ENCODE assay signal across 11 cellular contexts in the genomic region with DNA sequence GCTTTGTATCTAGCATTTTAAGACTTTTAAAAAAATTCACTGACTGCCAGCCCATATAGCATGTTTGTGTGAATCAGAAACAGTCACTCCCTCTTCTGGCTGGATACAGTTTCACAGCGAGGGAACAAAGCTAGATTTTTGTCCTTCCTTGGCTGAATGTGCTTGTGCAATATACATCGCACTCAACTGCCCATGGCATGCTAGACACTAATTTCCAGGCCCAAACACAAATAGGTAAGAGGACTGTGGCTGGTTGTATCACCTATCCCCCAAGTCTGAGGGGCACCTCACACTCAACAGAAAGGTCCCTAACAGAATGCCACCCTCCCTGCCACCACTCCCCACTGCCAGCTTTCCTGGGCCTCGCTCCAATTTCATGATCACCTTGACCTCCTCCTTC. TPM values are rescaled to one million over a fixed set of nuclear protein-coding genes. Genes with fewer than 3 reads are reported as not detected.
DNase-seq lines count a peak whose midpoint lies in the region; ATAC-seq and TF ChIP-seq lines count a peak whose summit lies in the region.
"Had no signal": no experiment of that assay in that cellular context is flagged by ENCODE, and none has a peak within 500 bp of the region (broad histone marks: within the 10 kb centered on the region; RNA-seq: fewer than 3 reads in every experiment).

No MANE protein-coding gene starts in this region.

- H3K9me3 Mint-ChIP-seq in activated CD8-positive, alpha-beta memory T cell treated with anti-CD3 and anti-CD28 coated beads, Interleukin-2, amount 10 ng/mL, durations not matched to agents 7 days and 5 days (ENCODE audit: low read depth): no peaks in the 10 kb centered on the region
- no peaks in the 10 kb centered on the region for H3K9me3 Mint-ChIP-seq in endothelial cell (ENCODE audit: unreplicated experiment)
- H3K9me3 Mint-ChIP-seq in activated CD8-positive, alpha-beta T cell treated with anti-CD3 and anti-CD28 coated beads, Interleukin-2, amount 10 ng/mL, durations not matched to agents 7 days and 5 days (ENCODE audit: insufficient read depth): no peaks in the 10 kb centered on the region

- no peak overlapping the region for H3K27ac Mint-ChIP-seq in activated CD8-positive, alpha-beta memory T cell treated with anti-CD3 and anti-CD28 coated beads, Interleukin-2, amount 10 ng/mL, durations not matched to agents 7 days and 5 days
- H3K27ac Mint-ChIP-seq in endothelial cell (ENCODE audit: unreplicated experiment): no peak overlapping the region
- no peak overlapping the region for H3K27ac Mint-ChIP-seq in activated CD8-positive, alpha-beta T cell treated with anti-CD3 and anti-CD28 coated beads, Interleukin-2, amount 10 ng/mL, durations not matched to agents 7 days and 5 days

- H3K9me3 ChIP-seq in OCI-LY3 (ENCODE audit: insufficient read depth, low read length): no peaks in the 10 kb centered on the region

- ATAC-seq in activated CD8-positive, alpha-beta memory T cell treated with anti-CD3 and anti-CD28 coated beads, Interleukin-2, amount 10 ng/mL, durations not matched to agents 7 days and 5 days: no peak
- ATAC-seq in sciatic nerve: no peak
- ATAC-seq in activated CD8-positive, alpha-beta T cell treated with anti-CD3 and anti-CD28 coated beads, Interleukin-2, amount 10 ng/mL, durations not matched to agents 7 days and 5 days: no peak

- intact Hi-C loops in sciatic nerve (cut with DNase I): no loop called here

- H3K4me2 ChIP-seq in OCI-LY3 (ENCODE audit: low read length): no peak overlapping the region

- no peaks in the 10 kb centered on the region for H4K20me1 ChIP-seq in OCI-LY3 (ENCODE audit: insufficient read depth, low read length)

- H2AFZ ChIP-seq in OCI-LY3 (ENCODE audit: low read depth, low read length): no peak overlapping the region

- TF ChIP-seq CTCF in OCI-LY3 (IDR thresholded peaks at IDR 0.05; ENCODE audit: low read depth, low read length): peak; percentile 38
- peak; percentile 34 for TF ChIP-seq CTCF in endothelial cell (IDR thresholded peaks at IDR 0.05; ENCODE audit: unreplicated experiment)

- H3K4me1 ChIP-seq in OCI-LY3 (ENCODE audit: low read length): peaks cover 5% of the 10 kb centered on the region; the same call in 1 of the 2 replicates

- peak; percentile 38 for DNase-seq in activated CD8-positive, alpha-beta memory T cell treated with anti-CD3 and anti-CD28 coated beads, Interleukin-2, amount 10 ng/mL, durations not matched to agents 7 days and 5 days
- DNase-seq in activated CD8-positive, alpha-beta memory T cell treated with anti-CD3 and anti-CD28 coated beads, Interleukin-2, amount 50 U/mL, for 4 hours: no peak
- DNase-seq in endothelial cell (ENCODE audit: low spot score): no peak
- peak; percentile 10 for DNase-seq in sciatic nerve (ENCODE audit: low spot score)
- no peak for DNase-seq in SHP77 (lab: John Stamatoyannopoulos, UW)
- no peak for DNase-seq in activated CD8-positive, alpha-beta T cell treated with anti-CD3 and anti-CD28 coated beads, Interleukin-2, amount 10 ng/mL, durations not matched to agents 7 days and 5 days
- DNase-seq in activated naive CD4-positive, alpha-beta T cell treated with Interleukin-2 at 50 U/mL for 16 hours: no peak
- DNase-seq: activated CD4-positive, alpha-beta T cell treated with anti-CD3 and anti-CD28 coated beads for 1 hour; COR-L47; effector memory CD4-positive, alpha-beta T cell had no signal

- H3K4me3 Mint-ChIP-seq in activated CD8-positive, alpha-beta memory T cell treated with anti-CD3 and anti-CD28 coated beads, Interleukin-2, amount 10 ng/mL, durations not matched to agents 7 days and 5 days: no peak overlapping the region
- no peak overlapping the region for H3K4me3 Mint-ChIP-seq in endothelial cell (ENCODE audit: unreplicated experiment)
- H3K4me3 Mint-ChIP-seq in activated CD8-positive, alpha-beta T cell treated with anti-CD3 and anti-CD28 coated beads, Interleukin-2, amount 10 ng/mL, durations not matched to agents 7 days and 5 days: no peak overlapping the region

- no peak overlapping the region for H3K9ac ChIP-seq in OCI-LY3 (ENCODE audit: low read length)

- H3K36me3 ChIP-seq in OCI-LY3 (replicated peaks; ENCODE audit: low read depth, low read length): no peaks in the 10 kb centered on the region

- no peak overlapping the region for H3K4me3 ChIP-seq in OCI-LY3 (ENCODE audit: low read length)

- H3K27me3 ChIP-seq in OCI-LY3 (ENCODE audit: low read depth, low read length): peaks cover 11% of the 10 kb centered on the region; the same call in 1 of the 2 replicates

- H3K36me3 Mint-ChIP-seq in activated CD8-positive, alpha-beta memory T cell treated with anti-CD3 and anti-CD28 coated beads, Interleukin-2, amount 10 ng/mL, durations not matched to agents 7 days and 5 days: no peaks in the 10 kb centered on the region
- no peaks in the 10 kb centered on the region for H3K36me3 Mint-ChIP-seq in endothelial cell (ENCODE audit: low read depth, unreplicated experiment)
- H3K36me3 Mint-ChIP-seq in activated CD8-positive, alpha-beta T cell treated with anti-CD3 and anti-CD28 coated beads, Interleukin-2, amount 10 ng/mL, durations not matched to agents 7 days and 5 days (ENCODE audit: low read depth): no peaks in the 10 kb centered on the region

- no peak overlapping the region for H3K27ac ChIP-seq in OCI-LY3 (ENCODE audit: low read length)

- H3K79me2 ChIP-seq in OCI-LY3 (ENCODE audit: low read length): no peaks in the 10 kb centered on the region

- POLR2A ChIA-PET in activated CD8-positive, alpha-beta T cell treated with anti-CD3 and anti-CD28 coated beads, Interleukin-2, amount 10 ng/mL, durations not matched to agents 7 days and 5 days (lab: Charles Lee): no interaction called here

- CTCF ChIA-PET in activated CD8-positive, alpha-beta memory T cell treated with anti-CD3 and anti-CD28 coated beads, Interleukin-2, amount 10 ng/mL, durations not matched to agents 7 days and 5 days (lab: Charles Lee): no interaction called here
- CTCF ChIA-PET in activated CD8-positive, alpha-beta T cell treated with anti-CD3 and anti-CD28 coated beads, Interleukin-2, amount 10 ng/mL, durations not matched to agents 7 days and 5 days (lab: Charles Lee): interaction anchor here (1.0 kb wide), 1 partner anchor 352 kb away, joined by 3 read pairs; no protein-coding TSS in a partner anchor

- peaks cover 4% of the 10 kb centered on the region for H3K27me3 Mint-ChIP-seq in activated CD8-positive, alpha-beta memory T cell treated with anti-CD3 and anti-CD28 coated beads, Interleukin-2, amount 10 ng/mL, durations not matched to agents 7 days and 5 days
- H3K27me3 Mint-ChIP-seq in endothelial cell (ENCODE audit: unreplicated experiment): peaks cover 2% of the 10 kb centered on the region
- peaks cover 6% of the 10 kb centered on the region for H3K27me3 Mint-ChIP-seq in activated CD8-positive, alpha-beta T cell treated with anti-CD3 and anti-CD28 coated beads, Interleukin-2, amount 10 ng/mL, durations not matched to agents 7 days and 5 days (ENCODE audit: low read depth)

- H3K4me1 Mint-ChIP-seq in activated CD8-positive, alpha-beta memory T cell treated with anti-CD3 and anti-CD28 coated beads, Interleukin-2, amount 10 ng/mL, durations not matched to agents 7 days and 5 days: peaks cover 3% of the 10 kb centered on the region
- H3K4me1 Mint-ChIP-seq in endothelial cell (ENCODE audit: unreplicated experiment): peaks cover 14% of the 10 kb centered on the region
- no peaks in the 10 kb centered on the region for H3K4me1 Mint-ChIP-seq in activated CD8-positive, alpha-beta T cell treated with anti-CD3 and anti-CD28 coated beads, Interleukin-2, amount 10 ng/mL, durations not matched to agents 7 days and 5 days (ENCODE audit: low read depth)

RNA-seq across cellular contexts. Expression of a gene that starts 16.2 kb away (rescaled TPM):
- 10 to 100 TPM; 32.0 to 36.3 TPM for total RNA-seq in activated CD8-positive, alpha-beta memory T cell treated with anti-CD3 and anti-CD28 coated beads, Interleukin-2, amount 10 ng/mL, durations not matched to agents 7 days and 5 days
- 178 TPM for total RNA-seq in endothelial cell (ENCODE audit: unreplicated experiment)
- 58.4 TPM for total RNA-seq in sciatic nerve
- total RNA-seq in activated CD8-positive, alpha-beta T cell treated with anti-CD3 and anti-CD28 coated beads, Interleukin-2, amount 10 ng/mL, durations not matched to agents 7 days and 5 days: 10 to 100 TPM; 33.2 to 34.6 TPM

RNA-seq across cellular contexts. Expression of a gene that starts 22.8 kb away (rescaled TPM):
- not detected for total RNA-seq in activated CD8-positive, alpha-beta memory T cell treated with anti-CD3 and anti-CD28 coated beads, Interleukin-2, amount 10 ng/mL, durations not matched to agents 7 days and 5 days
- total RNA-seq in endothelial cell (ENCODE audit: unreplicated experiment) (0.54 TPM), sciatic nerve (2.1 TPM)
- under 1 TPM in 1 of 2 experiments, not detected in 1; 0.32 TPM for total RNA-seq in activated CD8-positive, alpha-beta T cell treated with anti-CD3 and anti-CD28 coated beads, Interleukin-2, amount 10 ng/mL, durations not matched to agents 7 days and 5 days

Comparison
In these comparisons a context has a peak if more than half of its experiments do, and no peak if none do; other contexts are left out.
1. DNase-seq: peak in activated CD8-positive, alpha-beta memory T cell treated with anti-CD3 and anti-CD28 coated beads, Interleukin-2, amount 10 ng/mL, durations not matched to agents 7 days and 5 days (single experiment) and sciatic nerve (single experiment); none in activated CD8-positive, alpha-beta memory T cell treated with anti-CD3 and anti-CD28 coated beads, Interleukin-2, amount 50 U/mL, for 4 hours (single experiment), endothelial cell (single experiment), SHP77 (0 of 2), activated CD8-positive, alpha-beta T cell treated with anti-CD3 and anti-CD28 coated beads, Interleukin-2, amount 10 ng/mL, durations not matched to agents 7 days and 5 days (single experiment) and activated naive CD4-positive, alpha-beta T cell treated with Interleukin-2 at 50 U/mL for 16 hours (single experiment).